Comparison of ENCODE assay signal across 8 cellular contexts in the genomic region with DNA sequence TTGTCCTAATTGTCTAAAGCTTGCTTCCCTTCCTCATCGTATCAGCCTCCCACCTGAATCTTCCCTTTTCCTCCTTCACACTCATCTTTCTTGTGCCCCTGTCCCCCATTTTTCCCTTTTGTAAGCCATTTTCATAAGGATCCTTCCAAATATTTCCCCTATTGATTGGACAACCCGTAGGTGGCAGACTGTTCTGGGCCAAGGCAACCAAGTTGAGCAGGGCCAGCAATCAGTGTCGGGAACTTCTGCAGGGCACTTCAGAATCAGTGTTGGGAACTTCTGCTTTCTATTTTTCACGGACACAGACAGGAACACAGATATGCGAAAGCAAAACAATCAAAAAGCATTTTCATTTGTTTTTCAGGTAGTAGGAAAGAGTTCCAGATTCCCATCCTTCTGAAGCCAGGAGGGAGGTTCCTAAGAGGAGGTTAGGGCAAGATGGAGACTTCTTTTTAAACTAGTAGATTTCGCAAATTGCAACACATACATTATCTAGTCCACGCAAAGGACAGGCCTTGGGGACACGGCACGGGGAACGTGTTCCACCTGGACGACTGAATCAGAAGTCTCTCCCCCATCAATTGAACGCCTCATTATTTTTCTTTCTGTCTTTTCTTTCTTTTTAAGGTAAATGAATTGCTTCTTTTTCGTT. TPM values are rescaled to one million over a fixed set of nuclear protein-coding genes. Genes with fewer than 3 reads are reported as not detected.
DNase-seq lines count a peak whose midpoint lies in the region; ATAC-seq, FAIRE-seq and TF ChIP-seq lines count a peak whose summit lies in the region.

No MANE protein-coding gene starts in this region.

- BruUV-seq in OCI-LY7 (replicated peaks; lab: Mats Ljungman, UMichigan), result TSS peak; percentile 95

- H3K27ac ChIP-seq in BLaER1 (peak overlapping the region; percentile 36), OCI-LY7 (ENCODE audit: low read depth, low read length, poor library complexity, severe bottlenecking) (peak overlapping the region; percentile 78)

- ATAC-seq in GM19324 (IDR thresholded peaks at IDR 0.05; ENCODE audit: low FRiP score, unreplicated experiment) (peak; percentile 0), HG02798 (IDR thresholded peaks at IDR 0.05; ENCODE audit: poor library complexity, unreplicated experiment) (no peak)

- intact Hi-C loops in OCI-LY7 (cut with micrococcal nuclease; ENCODE audit: unreplicated experiment), result loop anchor here (1.0 kb wide), 1 partner anchor 82 kb away; no protein-coding TSS in a partner anchor

- H3K4me3 ChIP-seq in BLaER1, result peak overlapping the region; percentile 98
- H3K4me3 ChIP-seq in OCI-LY7 (ENCODE audit: low read depth, low read length, poor library complexity, severe bottlenecking), result peak overlapping the region; percentile 94
- H3K4me3 ChIP-seq in bronchial epithelial cell (ENCODE audit: low read depth, low read length), result peak overlapping the region; percentile 69

- DNase-seq in OCI-LY7 (ENCODE audit: low spot score), result peak; percentile 61
- DNase-seq in bronchial epithelial cell (ENCODE audit: low read depth), result peak; percentile 68
- peak; percentile 63 for DNase-seq in iris pigment epithelial cell (ENCODE audit: low read depth)
- DNase-seq in smooth muscle cell of the brain vasculature (ENCODE audit: low read depth, low spot score), result peak; percentile 29
- no peak for DNase-seq in activated CD4-positive, alpha-beta T cell treated with anti-CD3 and anti-CD28 coated beads, Interleukin-2, amount 50 U/mL, for 48 hours

- H4K20me1 ChIP-seq in BLaER1 (peaks cover 34% of the 10 kb centered on the region), OCI-LY7 (ENCODE audit: insufficient read depth, low read length) (peaks cover 22% of the 10 kb centered on the region; the same call in 1 of the 2 replicates)

- H3K4me1 ChIP-seq in BLaER1, result peaks cover 64% of the 10 kb centered on the region
- H3K4me1 ChIP-seq in OCI-LY7 (ENCODE audit: insufficient read depth, low read length, poor library complexity, severe bottlenecking), result peaks cover 73% of the 10 kb centered on the region

- no peaks in the 10 kb centered on the region for H3K9me3 ChIP-seq in BLaER1
- no peaks in the 10 kb centered on the region for H3K9me3 ChIP-seq in OCI-LY7 (ENCODE audit: low read length)

- peak overlapping the region; percentile 88 for H3K4me2 ChIP-seq in BLaER1
- peak overlapping the region; percentile 93 for H3K4me2 ChIP-seq in OCI-LY7 (ENCODE audit: low read length)

- peak overlapping the region; percentile 87 for H2AFZ ChIP-seq in OCI-LY7 (ENCODE audit: low read length)

- H3K79me2 ChIP-seq in OCI-LY7 (ENCODE audit: insufficient read depth, low read depth, low read length), result peaks cover 33% of the 10 kb centered on the region; the same call in 1 of the 2 replicates

- peak; percentile 76 for TF ChIP-seq CTCF in OCI-LY7 (conservative IDR thresholded peaks at IDR 0.05; ENCODE audit: low read length)
- peak; percentile 41 for TF ChIP-seq CTCF in bronchial epithelial cell (IDR thresholded peaks at IDR 0.05; ENCODE audit: insufficient read depth, low read length, severe bottlenecking)

- no peaks in the 10 kb centered on the region for H3K9me2 ChIP-seq in OCI-LY7 (ENCODE audit: insufficient read depth, low read length)

- H3K27me3 ChIP-seq in BLaER1 (no peaks in the 10 kb centered on the region), bronchial epithelial cell (ENCODE audit: control insufficient read depth, insufficient read depth, low read length) (no peaks in the 10 kb centered on the region)

- CTCF ChIA-PET in OCI-LY7 (lab: Charles Lee; ENCODE audit: unreplicated experiment), result no interaction called here

- peak overlapping the region; percentile 89 for H3K9ac ChIP-seq in BLaER1

- POLR2A ChIA-PET in OCI-LY7 (lab: Charles Lee), result interaction anchor here (0.6 to 1.7 kb wide), 7 partner anchors 11 to 659 kb away, joined by 3 to 6 read pairs (median 4); no protein-coding TSS in a partner anchor

- FAIRE-seq in bronchial epithelial cell (lab: Jason Lieb, UNC), result no peak

- 0 out of 2 replicates have a peak, but pooled peaks cover 4% of the 10 kb centered on the region for H3K36me3 ChIP-seq in BLaER1
- peaks cover 7% of the 10 kb centered on the region; the same call in 1 of the 2 replicates for H3K36me3 ChIP-seq in OCI-LY7 (ENCODE audit: insufficient read depth, low read length)
- H3K36me3 ChIP-seq in bronchial epithelial cell (ENCODE audit: control insufficient read depth, insufficient read depth, low read length), result no peaks in the 10 kb centered on the region

RNA-seq across cellular contexts. Expression of gene MPZL1, which starts 0.7 kb away (rescaled TPM):
- 36.2 and 48.9 TPM in 2 replicates for total RNA-seq in OCI-LY7 (2014; rRNA removed; shearing (Covaris generic))
- total RNA-seq in OCI-LY7 (2022) (54.8 and 61.9 TPM in 2 replicates), bronchial epithelial cell (69.8 and 95.6 TPM in 2 replicates)

Comparison
In these comparisons a context has a peak if more than half of its experiments do, and no peak if none do; other contexts are left out.
1. DNase-seq: peak in OCI-LY7 (single experiment), bronchial epithelial cell (single experiment), iris pigment epithelial cell (single experiment) and smooth muscle cell of the brain vasculature (single experiment); none in activated CD4-positive, alpha-beta T cell treated with anti-CD3 and anti-CD28 coated beads, Interleukin-2, amount 50 U/mL, for 48 hours (0 of 2).
2. Peak in every context shown above with its lines, with median percentiles within 50 percentile points of each other: H3K4me3 ChIP-seq.